In genomic region chr3:126274735-126275734, GRCh38 we compare ENCODE assay signal across 1 cellular context.
TF ChIP-seq lines count a peak whose summit lies in the region.

No MANE protein-coding gene starts in this region.

TF ChIP-seq in endothelial cell of umbilical vein, 7 proteins besides CTCF, POLR2A, EP300 and RAD21:
- TF ChIP-seq MYC (IDR thresholded peaks at IDR 0.05; ENCODE audit: low read depth, low read length) = no peak
- TF ChIP-seq EZH2 (IDR thresholded peaks at IDR 0.05; ENCODE audit: borderline replicate concordance, low read depth, low read length, severe bottlenecking) = no peak
- no peak for TF ChIP-seq POLR2AphosphoS5 (IDR thresholded peaks at IDR 0.05; ENCODE audit: insufficient read depth, low read depth, low read length)
- TF ChIP-seq FOS (IDR thresholded peaks at IDR 0.05; ENCODE audit: borderline replicate concordance, insufficient read depth, low read length) = no peak
- TF ChIP-seq GATA2 (IDR thresholded peaks at IDR 0.05; ENCODE audit: insufficient read depth, insufficient read length, low read depth, low read length) = no peak
- no peak for TF ChIP-seq MAX (IDR thresholded peaks at IDR 0.05; ENCODE audit: insufficient read depth, insufficient read length)
- TF ChIP-seq JUN (IDR thresholded peaks at IDR 0.05; ENCODE audit: borderline replicate concordance, insufficient read depth, insufficient read length, low read depth) = no peak
TF ChIP-seq in endothelial cell of umbilical vein: peak in this region for 0.
